9 cellular contexts compared by ENCODE assay signal in genomic region chr16:1407749-1408148, GRCh38. TPM values are rescaled to one million over a fixed set of nuclear protein-coding genes. Genes with fewer than 3 reads are reported as not detected.
DNase-seq lines count a peak whose midpoint lies in the region; ATAC-seq, FAIRE-seq and TF ChIP-seq lines count a peak whose summit lies in the region.
"Had no signal": no experiment of that assay in that cellular context is flagged by ENCODE, and none has a peak within 500 bp of the region (broad histone marks: within the 10 kb centered on the region; RNA-seq: fewer than 3 reads in every experiment).

No MANE protein-coding gene starts in this region.

- dilution Hi-C loops in keratinocyte (cut with MboI; ENCODE audit: extremely low pct_ligation_motif_present, low sequenced_read_pairs) = no loop called here

- peaks cover 4% of the 10 kb centered on the region for H3K36me3 Mint-ChIP-seq in activated T-cell treated with anti-CD3 and anti-CD28 coated beads, Interleukin-2, amount 50 U/mL, for 4 hours (ENCODE audit: insufficient read depth)
- H3K36me3 Mint-ChIP-seq in activated T-helper 17 cell treated with anti-CD3 and anti-CD28 coated beads, Interleukin-2, amount 50 U/mL, for 72 hours (ENCODE audit: low read depth) = peaks cover 45% of the 10 kb centered on the region

- FAIRE-seq in keratinocyte (lab: Jason Lieb, UNC) = no peak

- no peak for TF ChIP-seq EP300 in transverse colon (IDR thresholded peaks at IDR 0.05; ENCODE audit: low read depth)

- no peaks in the 10 kb centered on the region for H3K79me2 ChIP-seq in keratinocyte (ENCODE audit: control insufficient read depth, insufficient read depth, low read length)

- H3K9me3 Mint-ChIP-seq in activated T-cell treated with anti-CD3 and anti-CD28 coated beads, Interleukin-2, amount 50 U/mL, for 4 hours = no peaks in the 10 kb centered on the region
- no peaks in the 10 kb centered on the region for H3K9me3 Mint-ChIP-seq in activated T-helper 17 cell treated with anti-CD3 and anti-CD28 coated beads, Interleukin-2, amount 50 U/mL, for 72 hours

- H3K4me3 ChIP-seq in keratinocyte (ENCODE audit: control insufficient read depth in 2 of 3, extremely low read depth in 1 of 3, insufficient read depth in 2 of 3, low read depth in 1 of 3, low read length in 3 of 3) = no peak overlapping the region
- H3K4me3 ChIP-seq in transverse colon = peak overlapping the region in 3 of 4 donors; percentile 37 to 51 (median 43)

- TF ChIP-seq CTCF in keratinocyte (optimal IDR thresholded peaks at IDR 0.05 in 1 of 3, IDR thresholded peaks at IDR 0.05 in 1 of 3, conservative IDR thresholded peaks at IDR 0.05 in 1 of 3; ENCODE audit: extremely low read depth in 1 of 3, insufficient read depth in 2 of 3, low read length in 3 of 3) = no peak
- TF ChIP-seq CTCF in transverse colon (IDR thresholded peaks at IDR 0.05) = no peak

- H3K27me3 Mint-ChIP-seq in activated T-cell treated with anti-CD3 and anti-CD28 coated beads, Interleukin-2, amount 50 U/mL, for 4 hours (ENCODE audit: low read depth) = no peaks in the 10 kb centered on the region
- no peaks in the 10 kb centered on the region for H3K27me3 Mint-ChIP-seq in activated T-helper 17 cell treated with anti-CD3 and anti-CD28 coated beads, Interleukin-2, amount 50 U/mL, for 72 hours

- H3K4me1 ChIP-seq in keratinocyte (ENCODE audit: control insufficient read depth, extremely low read depth, insufficient read depth, low read length) = peaks cover 3% of the 10 kb centered on the region
- peaks cover 5 to 17% (median 11%) of the 10 kb centered on the region in 4 donors for H3K4me1 ChIP-seq in transverse colon

- intact Hi-C loops in transverse colon (cut with DNase I; ENCODE audit: low total_unique reads) = no loop called here

- no peak for ATAC-seq in activated T-cell treated with anti-CD3 and anti-CD28 coated beads, Interleukin-2, amount 50 U/mL, for 4 hours
- ATAC-seq in activated T-helper 17 cell treated with anti-CD3 and anti-CD28 coated beads, Interleukin-2, amount 50 U/mL, for 72 hours (replicated peaks) = no peak

- H3K27ac Mint-ChIP-seq in activated T-helper 17 cell treated with anti-CD3 and anti-CD28 coated beads, Interleukin-2, amount 50 U/mL, for 72 hours = no peak overlapping the region

- peak overlapping the region; percentile 9 for H3K9ac ChIP-seq in keratinocyte (ENCODE audit: control insufficient read depth, extremely low read depth, insufficient read depth, low read length)

- H3K4me3 Mint-ChIP-seq in activated T-cell treated with anti-CD3 and anti-CD28 coated beads, Interleukin-2, amount 50 U/mL, for 4 hours = peak overlapping the region; percentile 59
- H3K4me3 Mint-ChIP-seq in activated T-helper 17 cell treated with anti-CD3 and anti-CD28 coated beads, Interleukin-2, amount 50 U/mL, for 72 hours = peak overlapping the region; percentile 56

- H3K27ac ChIP-seq in keratinocyte (ENCODE audit: control insufficient read depth, insufficient read depth, low read length) = no peak overlapping the region
- H3K27ac ChIP-seq in transverse colon = peak overlapping the region; percentile 7 to 75 (median 66)

- TF ChIP-seq POLR2A in transverse colon (IDR thresholded peaks at IDR 0.05) = no peak

- H3K36me3 ChIP-seq in keratinocyte (ENCODE audit: control insufficient read depth in 2 of 2, extremely low read depth in 1 of 2, insufficient read depth in 2 of 2, low read length in 2 of 2) (peaks cover 0 to 2% of the 10 kb centered on the region in 2 experiments), transverse colon (peaks cover 0 to 5% (median 0%) of the 10 kb centered on the region in 4 donors)

- in situ Hi-C loops in transverse colon (cut with MboI; ENCODE audit: low pct_ligation_motif_present in 1 of 4, low pct_unique_long_range_greater_than_20kb in 1 of 4, low sequenced_read_pairs in 3 of 4) = no loop called here

- WGBS in transverse colon (ENCODE audit: low coverage in 1 of 2), 2 donors = 27% methylated on average over 10 of the region's 10 CpGs; no CpG with 5 or more reads in 1 of the 2 donors

- no peak overlapping the region for H2AFZ ChIP-seq in keratinocyte (ENCODE audit: control insufficient read depth, low read length)

- no peaks in the 10 kb centered on the region for H3K9me1 ChIP-seq in keratinocyte (ENCODE audit: control insufficient read depth, extremely low read depth, insufficient read depth, low read length)

- no peaks in the 10 kb centered on the region for H4K20me1 ChIP-seq in keratinocyte (ENCODE audit: control insufficient read depth, extremely low read depth, insufficient read depth, low read length)

- H3K27me3 ChIP-seq in keratinocyte (ENCODE audit: control insufficient read depth, extremely low read depth, insufficient read depth, low read length) (no peaks in the 10 kb centered on the region), transverse colon (no peaks in the 10 kb centered on the region)

- DNase-seq in activated T-cell treated with anti-CD3 and anti-CD28 coated beads, Interleukin-2, amount 50 U/mL, for 4 hours = no peak
- no peak for DNase-seq in activated T-cell treated with anti-CD3 and anti-CD28 coated beads, Interleukin-2, amount 50 U/mL, for 1 hour
- DNase-seq in keratinocyte (ENCODE audit: low read depth, low spot score) (no peak), transverse colon (no peak), iPS-NIHi7 (ENCODE audit: extremely low spot score) (no peak), NCI-H1048 (lab: John Stamatoyannopoulos, UW) (no peak)
- DNase-seq in activated CD8-positive, alpha-beta memory T cell treated with anti-CD3 and anti-CD28 coated beads for 24 hours = no peak

- peak overlapping the region; percentile 87 for H3K4me2 ChIP-seq in keratinocyte (ENCODE audit: control insufficient read depth, extremely low read depth, insufficient read depth, low read depth, low read length)

- peaks cover 19% of the 10 kb centered on the region for H3K4me1 Mint-ChIP-seq in activated T-cell treated with anti-CD3 and anti-CD28 coated beads, Interleukin-2, amount 50 U/mL, for 4 hours (ENCODE audit: low read depth)
- no peaks in the 10 kb centered on the region for H3K4me1 Mint-ChIP-seq in activated T-helper 17 cell treated with anti-CD3 and anti-CD28 coated beads, Interleukin-2, amount 50 U/mL, for 72 hours

- H3K9me3 ChIP-seq in keratinocyte (ENCODE audit: control insufficient read depth, low read depth, low read length) (no peaks in the 10 kb centered on the region), transverse colon (no peaks in the 10 kb centered on the region)

RNA-seq across cellular contexts. Expression of gene UNKL, which starts 6.8 kb away (rescaled TPM):
- 10 to 100 TPM; 24.5 to 30.2 (median 29.0) TPM for total RNA-seq in activated T-cell treated with anti-CD3 and anti-CD28 coated beads, Interleukin-2, amount 50 U/mL, for 4 hours
- 10 to 100 TPM; 36.4 to 76.4 TPM for total RNA-seq in activated T-helper 17 cell treated with anti-CD3 and anti-CD28 coated beads, Interleukin-2, amount 50 U/mL, for 72 hours
- polyA plus RNA-seq in keratinocyte = 1.9 to 4.2 TPM (median 2.3 TPM) in 3 replicates
- polyA plus RNA-seq in keratinocyte (2011; ENCODE audit: low read depth) = 2.9 TPM
- 1.3 and 1.8 TPM in 2 replicates for polyA plus RNA-seq in keratinocyte (2011; cell fraction: cytosol; rRNA removed)
- polyA plus RNA-seq in keratinocyte (2011; cell fraction: nucleus; rRNA removed) = 4.7 and 8.5 TPM in 2 replicates
- polyA plus RNA-seq in keratinocyte (2012; ENCODE audit: low replicate concordance) = 1.7 and 2.4 TPM in 2 replicates
- polyA minus RNA-seq in keratinocyte = 1.3 to 3.0 TPM (median 2.2 TPM) in 3 replicates
- 6.3 TPM for polyA minus RNA-seq in keratinocyte (2011; cell fraction: cytosol; rRNA and poly(A)+ RNA removed)
- 3.6 and 7.0 TPM in 2 replicates for polyA minus RNA-seq in keratinocyte (2011; cell fraction: nucleus; rRNA and poly(A)+ RNA removed)
- total RNA-seq in transverse colon = 10 to 100 TPM; 15.2 to 86.4 (median 24.2) TPM

RNA-seq across cellular contexts. Expression of gene UQCC4, which starts 12.8 kb away (rescaled TPM):
- 10 to 100 TPM; 31.8 to 34.6 (median 33.1) TPM for total RNA-seq in activated T-cell treated with anti-CD3 and anti-CD28 coated beads, Interleukin-2, amount 50 U/mL, for 4 hours
- 10 to 100 TPM; 12.1 to 23.1 TPM for total RNA-seq in activated T-helper 17 cell treated with anti-CD3 and anti-CD28 coated beads, Interleukin-2, amount 50 U/mL, for 72 hours
- polyA plus RNA-seq in keratinocyte = 19.7 to 26.6 TPM (median 20.6 TPM) in 3 replicates
- polyA plus RNA-seq in keratinocyte (2011; ENCODE audit: low read depth) = 4.6 TPM
- polyA plus RNA-seq in keratinocyte (2011; cell fraction: cytosol; rRNA removed) = 17.4 and 22.1 TPM in 2 replicates
- 16.9 and 17.6 TPM in 2 replicates for polyA plus RNA-seq in keratinocyte (2011; cell fraction: nucleus; rRNA removed)
- polyA plus RNA-seq in keratinocyte (2012; ENCODE audit: low replicate concordance) = 17.7 and 18.2 TPM in 2 replicates
- 5.0 to 8.1 TPM (median 5.5 TPM) in 3 replicates for polyA minus RNA-seq in keratinocyte
- 12.1 TPM for polyA minus RNA-seq in keratinocyte (2011; cell fraction: cytosol; rRNA and poly(A)+ RNA removed)
- polyA minus RNA-seq in keratinocyte (2011; cell fraction: nucleus; rRNA and poly(A)+ RNA removed) = 2.9 and 5.3 TPM in 2 replicates
- 10 to 100 TPM in 2 of 4 donors, 1 to 10 TPM in 1, not detected in 1; 1.2 to 13.2 (median 13.2) TPM for total RNA-seq in transverse colon

RNA-seq across cellular contexts. Expression of gene PERCC1, which starts 23.1 kb away (rescaled TPM):
- under 1 TPM in 2 of 3 donors, not detected in 1; 0.22 to 0.29 TPM for total RNA-seq in activated T-cell treated with anti-CD3 and anti-CD28 coated beads, Interleukin-2, amount 50 U/mL, for 4 hours
- total RNA-seq in activated T-helper 17 cell treated with anti-CD3 and anti-CD28 coated beads, Interleukin-2, amount 50 U/mL, for 72 hours = not detected
- polyA plus RNA-seq in keratinocyte = not detected in 3 replicates
- not detected for polyA plus RNA-seq in keratinocyte (2011; ENCODE audit: low read depth)
- polyA plus RNA-seq in keratinocyte (2011; cell fraction: cytosol; rRNA removed) = not detected in 2 replicates
- polyA plus RNA-seq in keratinocyte (2011; cell fraction: nucleus; rRNA removed) = not detected in 2 replicates
- polyA plus RNA-seq in keratinocyte (2012; ENCODE audit: low replicate concordance) = not detected in 2 replicates
- polyA minus RNA-seq in keratinocyte = not detected in 3 replicates
- polyA minus RNA-seq in keratinocyte (2011; cell fraction: cytosol; rRNA and poly(A)+ RNA removed) = not detected
- polyA minus RNA-seq in keratinocyte (2011; cell fraction: nucleus; rRNA and poly(A)+ RNA removed) = not detected in 2 replicates
- total RNA-seq in transverse colon = 1 to 10 TPM in 1 of 4 donors, not detected in 3; 1.2 TPM
- total RNA-seq: subcutaneous adipose tissue had no signal

RNA-seq across cellular contexts. Expression of gene CCDC154, which starts 36.6 kb away (rescaled TPM):
- total RNA-seq in activated T-cell treated with anti-CD3 and anti-CD28 coated beads, Interleukin-2, amount 50 U/mL, for 4 hours = 1 to 10 TPM in 2 of 3 donors, under 1 TPM in 1; 0.73 to 2.5 (median 2.2) TPM
- 1 to 10 TPM; 2.1 to 3.7 TPM for total RNA-seq in activated T-helper 17 cell treated with anti-CD3 and anti-CD28 coated beads, Interleukin-2, amount 50 U/mL, for 72 hours
- 0.46 to 0.91 TPM in 2 of 3 replicates, not detected in the other for polyA plus RNA-seq in keratinocyte
- 1.1 TPM for polyA plus RNA-seq in keratinocyte (2011; ENCODE audit: low read depth)
- not detected in 2 replicates for polyA plus RNA-seq in keratinocyte (2011; cell fraction: cytosol; rRNA removed)
- 1.2 and 1.7 TPM in 2 replicates for polyA plus RNA-seq in keratinocyte (2011; cell fraction: nucleus; rRNA removed)
- 0.17 and 2.5 TPM in 2 replicates for polyA plus RNA-seq in keratinocyte (2012; ENCODE audit: low replicate concordance)
- not detected in 3 replicates for polyA minus RNA-seq in keratinocyte
- polyA minus RNA-seq in keratinocyte (2011; cell fraction: cytosol; rRNA and poly(A)+ RNA removed) = not detected
- 0.21 and 1.0 TPM in 2 replicates for polyA minus RNA-seq in keratinocyte (2011; cell fraction: nucleus; rRNA and poly(A)+ RNA removed)
- under 1 TPM in 2 of 4 donors, not detected in 2; 0.16 to 0.41 TPM for total RNA-seq in transverse colon

RNA-seq across cellular contexts. Expression of gene GNPTG, which starts 56.0 kb away (rescaled TPM):
- 10 to 100 TPM; 21.8 to 27.4 (median 23.1) TPM for total RNA-seq in activated T-cell treated with anti-CD3 and anti-CD28 coated beads, Interleukin-2, amount 50 U/mL, for 4 hours
- total RNA-seq in activated T-helper 17 cell treated with anti-CD3 and anti-CD28 coated beads, Interleukin-2, amount 50 U/mL, for 72 hours = 10 to 100 TPM; 22.6 to 24.4 TPM
- 30.9 to 68.7 TPM (median 30.9 TPM) in 3 replicates for polyA plus RNA-seq in keratinocyte
- polyA plus RNA-seq in keratinocyte (2011; ENCODE audit: low read depth) = 36.8 TPM
- polyA plus RNA-seq in keratinocyte (2011; cell fraction: cytosol; rRNA removed) = 24.4 and 54.9 TPM in 2 replicates
- polyA plus RNA-seq in keratinocyte (2011; cell fraction: nucleus; rRNA removed) = 76.6 and 95.0 TPM in 2 replicates
- 19.5 and 33.9 TPM in 2 replicates for polyA plus RNA-seq in keratinocyte (2012; ENCODE audit: low replicate concordance)
- 12.4 to 24.9 TPM (median 16.7 TPM) in 3 replicates for polyA minus RNA-seq in keratinocyte
- 38.9 TPM for polyA minus RNA-seq in keratinocyte (2011; cell fraction: cytosol; rRNA and poly(A)+ RNA removed)
- polyA minus RNA-seq in keratinocyte (2011; cell fraction: nucleus; rRNA and poly(A)+ RNA removed) = 17.1 and 25.8 TPM in 2 replicates
- total RNA-seq in transverse colon = 100 to 1,000 TPM in 1 of 4 donors, 10 to 100 TPM in 3; 53.8 to 130 (median 79.1) TPM

Comparison
In these comparisons a context has a peak if more than half of its experiments do, and no peak if none do; other contexts are left out.
1. H3K4me3 ChIP-seq: peak in transverse colon (3 of 4); none in keratinocyte (0 of 3).